4 cellular contexts compared by ENCODE assay signal in the genomic region with DNA sequence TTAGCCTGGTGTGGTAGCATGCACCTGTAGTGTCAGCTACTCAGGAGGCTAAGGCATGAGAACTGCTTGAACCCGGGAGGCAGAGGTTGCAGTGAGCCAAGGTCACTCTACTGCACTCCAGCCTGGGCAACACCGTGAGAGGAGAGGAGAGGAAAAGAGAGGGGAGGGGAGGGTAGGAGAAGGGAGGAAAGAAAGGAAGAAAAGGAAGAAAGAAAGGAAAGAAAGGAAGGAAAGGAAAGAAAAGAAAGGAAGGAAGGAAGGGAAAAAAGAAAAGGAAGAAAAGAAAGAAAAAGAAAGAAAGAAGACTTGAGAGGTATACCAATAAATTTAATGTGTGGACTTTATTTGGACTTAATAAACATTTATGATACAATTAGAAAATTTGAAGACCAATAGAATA.
TF ChIP-seq lines count a peak whose summit lies in the region.

No MANE protein-coding gene starts in this region.

TF ChIP-seq in HepG2, 621 proteins besides CTCF, POLR2A, EP300 and RAD21 (continues in another document):
- TF ChIP-seq, protein P1, sequence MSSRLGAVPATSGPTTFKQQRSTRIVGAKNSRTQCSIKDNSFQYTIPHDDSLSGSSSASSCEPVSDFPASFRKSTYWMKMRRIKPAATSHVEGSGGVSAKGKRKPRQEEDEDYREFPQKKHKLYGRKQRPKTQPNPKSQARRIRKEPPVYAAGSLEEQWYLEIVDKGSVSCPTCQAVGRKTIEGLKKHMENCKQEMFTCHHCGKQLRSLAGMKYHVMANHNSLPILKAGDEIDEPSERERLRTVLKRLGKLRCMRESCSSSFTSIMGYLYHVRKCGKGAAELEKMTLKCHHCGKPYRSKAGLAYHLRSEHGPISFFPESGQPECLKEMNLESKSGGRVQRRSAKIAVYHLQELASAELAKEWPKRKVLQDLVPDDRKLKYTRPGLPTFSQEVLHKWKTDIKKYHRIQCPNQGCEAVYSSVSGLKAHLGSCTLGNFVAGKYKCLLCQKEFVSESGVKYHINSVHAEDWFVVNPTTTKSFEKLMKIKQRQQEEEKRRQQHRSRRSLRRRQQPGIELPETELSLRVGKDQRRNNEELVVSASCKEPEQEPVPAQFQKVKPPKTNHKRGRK (CRISPR knock-in tag; IDR thresholded peaks at IDR 0.05): peak; percentile 70; the same call in 1 of the 2 replicates
- TF ChIP-seq GABPA (IDR thresholded peaks at IDR 0.05; ENCODE audit: low read depth, low read length): no peak
- TF ChIP-seq GABPA (CRISPR knock-in tag; IDR thresholded peaks at IDR 0.05; ENCODE audit: low read depth): no peak

TF ChIP-seq in HEK293, 187 proteins besides CTCF, POLR2A, EP300 and RAD21:
- TF ChIP-seq ZNF214 (tag by site-specific recombination; IDR thresholded peaks at IDR 0.05; ENCODE audit: borderline replicate concordance) (no peak), ZNF366 (tag by site-specific recombination; conservative IDR thresholded peaks at IDR 0.05) (peak; percentile 69), PRDM1 (tag by site-specific recombination; IDR thresholded peaks at IDR 0.05) (peak; percentile 89)

TF ChIP-seq in K562, 482 proteins besides CTCF, POLR2A, EP300 and RAD21 (continued from another document):
- TF ChIP-seq SRSF9 (IDR thresholded peaks at IDR 0.05; ENCODE audit: borderline replicate concordance, low read depth, low read length): no peak
- TF ChIP-seq, protein P2, sequence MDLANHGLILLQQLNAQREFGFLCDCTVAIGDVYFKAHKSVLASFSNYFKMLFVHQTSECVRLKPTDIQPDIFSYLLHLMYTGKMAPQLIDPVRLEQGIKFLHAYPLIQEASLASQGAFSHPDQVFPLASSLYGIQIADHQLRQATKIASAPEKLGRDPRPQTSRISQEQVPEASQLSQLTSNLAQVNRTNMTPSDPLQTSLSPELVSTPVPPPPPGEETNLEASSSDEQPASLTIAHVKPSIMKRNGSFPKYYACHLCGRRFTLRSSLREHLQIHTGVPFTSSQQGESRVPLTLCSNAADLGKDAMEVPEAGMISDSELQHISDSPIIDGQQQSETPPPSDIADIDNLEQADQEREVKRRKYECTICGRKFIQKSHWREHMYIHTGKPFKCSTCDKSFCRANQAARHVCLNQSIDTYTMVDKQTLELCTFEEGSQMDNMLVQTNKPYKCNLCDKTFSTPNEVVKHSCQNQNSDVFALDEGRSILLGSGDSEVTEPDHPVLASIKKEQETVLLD (IDR thresholded peaks at IDR 0.05): no peak
- TF ChIP-seq, protein P1 (tag; IDR thresholded peaks at IDR 0.05): peak; percentile 94
- TF ChIP-seq ZNF347 (CRISPR knock-in tag; IDR thresholded peaks at IDR 0.05; ENCODE audit: low read depth): no peak
- no peak for TF ChIP-seq KHSRP (IDR thresholded peaks at IDR 0.05)

TF ChIP-seq in WTC11, 78 proteins besides CTCF, POLR2A, EP300 and RAD21:
- TF ChIP-seq, protein P3, sequence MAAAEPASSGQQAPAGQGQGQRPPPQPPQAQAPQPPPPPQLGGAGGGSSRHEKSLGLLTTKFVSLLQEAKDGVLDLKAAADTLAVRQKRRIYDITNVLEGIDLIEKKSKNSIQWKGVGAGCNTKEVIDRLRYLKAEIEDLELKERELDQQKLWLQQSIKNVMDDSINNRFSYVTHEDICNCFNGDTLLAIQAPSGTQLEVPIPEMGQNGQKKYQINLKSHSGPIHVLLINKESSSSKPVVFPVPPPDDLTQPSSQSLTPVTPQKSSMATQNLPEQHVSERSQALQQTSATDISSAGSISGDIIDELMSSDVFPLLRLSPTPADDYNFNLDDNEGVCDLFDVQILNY (CRISPR knock-in tag; IDR thresholded peaks at IDR 0.05): no peak
- TF ChIP-seq, protein P4, sequence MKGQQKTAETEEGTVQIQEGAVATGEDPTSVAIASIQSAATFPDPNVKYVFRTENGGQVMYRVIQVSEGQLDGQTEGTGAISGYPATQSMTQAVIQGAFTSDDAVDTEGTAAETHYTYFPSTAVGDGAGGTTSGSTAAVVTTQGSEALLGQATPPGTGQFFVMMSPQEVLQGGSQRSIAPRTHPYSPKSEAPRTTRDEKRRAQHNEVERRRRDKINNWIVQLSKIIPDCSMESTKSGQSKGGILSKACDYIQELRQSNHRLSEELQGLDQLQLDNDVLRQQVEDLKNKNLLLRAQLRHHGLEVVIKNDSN (CRISPR knock-in tag; IDR thresholded peaks at IDR 0.05): no peak
- TF ChIP-seq FOXK1 (CRISPR knock-in tag; IDR thresholded peaks at IDR 0.05) (no peak), CREM (CRISPR knock-in tag; IDR thresholded peaks at IDR 0.05) (no peak)
- TF ChIP-seq, protein P5, sequence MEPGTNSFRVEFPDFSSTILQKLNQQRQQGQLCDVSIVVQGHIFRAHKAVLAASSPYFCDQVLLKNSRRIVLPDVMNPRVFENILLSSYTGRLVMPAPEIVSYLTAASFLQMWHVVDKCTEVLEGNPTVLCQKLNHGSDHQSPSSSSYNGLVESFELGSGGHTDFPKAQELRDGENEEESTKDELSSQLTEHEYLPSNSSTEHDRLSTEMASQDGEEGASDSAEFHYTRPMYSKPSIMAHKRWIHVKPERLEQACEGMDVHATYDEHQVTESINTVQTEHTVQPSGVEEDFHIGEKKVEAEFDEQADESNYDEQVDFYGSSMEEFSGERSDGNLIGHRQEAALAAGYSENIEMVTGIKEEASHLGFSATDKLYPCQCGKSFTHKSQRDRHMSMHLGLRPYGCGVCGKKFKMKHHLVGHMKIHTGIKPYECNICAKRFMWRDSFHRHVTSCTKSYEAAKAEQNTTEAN (CRISPR knock-in tag; IDR thresholded peaks at IDR 0.05): no peak
